In the genomic region with DNA sequence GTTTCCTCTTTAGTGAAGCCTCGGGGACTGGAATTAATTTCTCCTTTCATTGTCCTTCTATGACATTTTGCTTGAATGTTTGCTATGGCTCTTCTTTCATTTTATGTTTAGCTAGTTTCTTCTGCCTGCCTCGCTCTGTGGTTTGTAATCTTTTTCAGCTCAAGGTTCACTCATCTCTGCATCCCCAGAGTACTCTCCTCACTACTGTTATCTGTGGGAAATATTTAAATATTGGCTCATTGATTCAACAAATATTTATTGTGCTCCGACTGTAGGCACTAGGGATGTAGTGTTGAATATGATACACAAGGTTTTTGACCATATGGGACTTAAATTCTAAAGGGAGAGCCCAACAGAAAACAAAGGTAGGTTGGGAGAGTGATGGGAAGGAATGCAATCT, we compare ENCODE assay signal across 1 cellular context.
A peak's percentile ranks its signal among the peaks of the same experiment; 100 is the strongest.
TF ChIP-seq lines count a peak whose summit lies in the region.

No MANE protein-coding gene starts in this region.

TF ChIP-seq in HepG2, 621 proteins besides CTCF, POLR2A, EP300 and RAD21 (continued from another document and continues in another):
- TF ChIP-seq, protein P1, sequence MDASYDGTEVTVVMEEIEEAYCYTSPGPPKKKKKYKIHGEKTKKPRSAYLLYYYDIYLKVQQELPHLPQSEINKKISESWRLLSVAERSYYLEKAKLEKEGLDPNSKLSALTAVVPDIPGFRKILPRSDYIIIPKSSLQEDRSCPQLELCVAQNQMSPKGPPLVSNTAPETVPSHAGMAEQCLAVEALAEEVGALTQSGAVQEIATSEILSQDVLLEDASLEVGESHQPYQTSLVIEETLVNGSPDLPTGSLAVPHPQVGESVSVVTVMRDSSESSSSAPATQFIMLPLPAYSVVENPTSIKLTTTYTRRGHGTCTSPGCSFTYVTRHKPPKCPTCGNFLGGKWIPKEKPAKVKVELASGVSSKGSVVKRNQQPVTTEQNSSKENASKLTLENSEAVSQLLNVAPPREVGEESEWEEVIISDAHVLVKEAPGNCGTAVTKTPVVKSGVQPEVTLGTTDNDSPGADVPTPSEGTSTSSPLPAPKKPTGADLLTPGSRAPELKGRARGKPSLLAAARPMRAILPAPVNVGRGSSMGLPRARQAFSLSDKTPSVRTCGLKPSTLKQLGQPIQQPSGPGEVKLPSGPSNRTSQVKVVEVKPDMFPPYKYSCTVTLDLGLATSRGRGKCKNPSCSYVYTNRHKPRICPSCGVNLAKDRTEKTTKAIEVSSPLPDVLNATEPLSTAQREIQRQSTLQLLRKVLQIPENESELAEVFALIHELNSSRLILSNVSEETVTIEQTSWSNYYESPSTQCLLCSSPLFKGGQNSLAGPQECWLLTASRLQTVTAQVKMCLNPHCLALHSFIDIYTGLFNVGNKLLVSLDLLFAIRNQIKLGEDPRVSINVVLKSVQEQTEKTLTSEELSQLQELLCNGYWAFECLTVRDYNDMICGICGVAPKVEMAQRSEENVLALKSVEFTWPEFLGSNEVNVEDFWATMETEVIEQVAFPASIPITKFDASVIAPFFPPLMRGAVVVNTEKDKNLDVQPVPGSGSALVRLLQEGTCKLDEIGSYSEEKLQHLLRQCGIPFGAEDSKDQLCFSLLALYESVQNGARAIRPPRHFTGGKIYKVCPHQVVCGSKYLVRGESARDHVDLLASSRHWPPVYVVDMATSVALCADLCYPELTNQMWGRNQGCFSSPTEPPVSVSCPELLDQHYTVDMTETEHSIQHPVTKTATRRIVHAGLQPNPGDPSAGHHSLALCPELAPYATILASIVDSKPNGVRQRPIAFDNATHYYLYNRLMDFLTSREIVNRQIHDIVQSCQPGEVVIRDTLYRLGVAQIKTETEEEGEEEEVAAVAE (CRISPR knock-in tag; IDR thresholded peaks at IDR 0.05; ENCODE audit: borderline replicate concordance), result no peak
- no peak for TF ChIP-seq HIVEP1 (CRISPR knock-in tag; IDR thresholded peaks at IDR 0.05)
- peak; percentile 47; the same call in 1 of the 2 replicates for TF ChIP-seq FOXO1 (CRISPR knock-in tag; IDR thresholded peaks at IDR 0.05)
- TF ChIP-seq ZNF792 (CRISPR knock-in tag; IDR thresholded peaks at IDR 0.05), result 0 out of 2 replicates have a peak, but pooled peaks have one; percentile 39
- TF ChIP-seq, protein P2, sequence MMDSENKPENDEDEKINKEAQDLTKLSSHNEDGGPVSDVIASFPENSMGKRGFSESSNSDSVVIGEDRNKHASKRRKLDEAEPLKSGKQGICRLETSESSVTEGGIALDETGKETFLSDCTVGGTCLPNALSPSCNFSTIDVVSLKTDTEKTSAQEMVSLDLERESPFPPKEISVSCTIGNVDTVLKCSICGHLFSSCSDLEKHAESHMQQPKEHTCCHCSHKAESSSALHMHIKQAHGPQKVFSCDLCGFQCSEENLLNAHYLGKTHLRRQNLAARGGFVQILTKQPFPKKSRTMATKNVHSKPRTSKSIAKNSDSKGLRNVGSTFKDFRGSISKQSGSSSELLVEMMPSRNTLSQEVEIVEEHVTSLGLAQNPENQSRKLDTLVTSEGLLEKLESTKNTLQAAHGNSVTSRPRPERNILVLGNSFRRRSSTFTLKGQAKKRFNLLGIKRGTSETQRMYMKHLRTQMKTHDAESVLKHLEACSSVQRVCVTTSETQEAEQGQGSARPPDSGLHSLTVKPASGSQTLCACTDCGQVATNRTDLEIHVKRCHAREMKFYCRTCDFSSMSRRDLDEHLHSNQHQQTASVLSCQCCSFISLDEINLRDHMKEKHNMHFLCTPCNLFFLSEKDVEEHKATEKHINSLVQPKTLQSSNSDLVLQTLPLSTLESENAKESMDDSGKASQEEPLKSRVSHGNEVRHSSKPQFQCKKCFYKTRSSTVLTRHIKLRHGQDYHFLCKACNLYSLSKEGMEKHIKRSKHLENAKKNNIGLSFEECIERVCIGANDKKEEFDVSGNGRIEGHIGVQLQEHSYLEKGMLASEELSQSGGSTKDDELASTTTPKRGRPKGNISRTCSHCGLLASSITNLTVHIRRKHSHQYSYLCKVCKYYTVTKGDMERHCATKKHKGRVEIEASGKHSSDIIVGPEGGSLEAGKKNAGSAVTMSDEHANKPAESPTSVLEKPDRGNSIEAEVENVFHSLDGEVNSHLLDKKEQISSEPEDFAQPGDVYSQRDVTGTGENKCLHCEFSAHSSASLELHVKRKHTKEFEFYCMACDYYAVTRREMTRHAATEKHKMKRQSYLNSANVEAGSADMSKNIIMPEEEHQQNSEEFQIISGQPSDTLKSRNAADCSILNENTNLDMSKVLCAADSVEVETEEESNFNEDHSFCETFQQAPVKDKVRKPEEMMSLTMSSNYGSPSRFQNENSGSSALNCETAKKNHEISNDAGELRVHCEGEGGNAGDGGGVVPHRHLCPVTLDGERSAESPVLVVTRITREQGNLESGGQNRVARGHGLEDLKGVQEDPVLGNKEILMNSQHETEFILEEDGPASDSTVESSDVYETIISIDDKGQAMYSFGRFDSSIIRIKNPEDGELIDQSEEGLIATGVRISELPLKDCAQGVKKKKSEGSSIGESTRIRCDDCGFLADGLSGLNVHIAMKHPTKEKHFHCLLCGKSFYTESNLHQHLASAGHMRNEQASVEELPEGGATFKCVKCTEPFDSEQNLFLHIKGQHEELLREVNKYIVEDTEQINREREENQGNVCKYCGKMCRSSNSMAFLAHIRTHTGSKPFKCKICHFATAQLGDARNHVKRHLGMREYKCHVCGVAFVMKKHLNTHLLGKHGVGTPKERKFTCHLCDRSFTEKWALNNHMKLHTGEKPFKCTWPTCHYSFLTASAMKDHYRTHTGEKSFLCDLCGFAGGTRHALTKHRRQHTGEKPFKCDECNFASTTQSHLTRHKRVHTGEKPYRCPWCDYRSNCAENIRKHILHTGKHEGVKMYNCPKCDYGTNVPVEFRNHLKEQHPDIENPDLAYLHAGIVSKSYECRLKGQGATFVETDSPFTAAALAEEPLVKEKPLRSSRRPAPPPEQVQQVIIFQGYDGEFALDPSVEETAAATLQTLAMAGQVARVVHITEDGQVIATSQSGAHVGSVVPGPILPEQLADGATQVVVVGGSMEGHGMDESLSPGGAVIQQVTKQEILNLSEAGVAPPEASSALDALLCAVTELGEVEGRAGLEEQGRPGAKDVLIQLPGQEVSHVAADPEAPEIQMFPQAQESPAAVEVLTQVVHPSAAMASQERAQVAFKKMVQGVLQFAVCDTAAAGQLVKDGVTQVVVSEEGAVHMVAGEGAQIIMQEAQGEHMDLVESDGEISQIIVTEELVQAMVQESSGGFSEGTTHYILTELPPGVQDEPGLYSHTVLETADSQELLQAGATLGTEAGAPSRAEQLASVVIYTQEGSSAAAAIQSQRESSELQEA (CRISPR knock-in tag; IDR thresholded peaks at IDR 0.05; ENCODE audit: not compliant biosample characterization), result no peak
- TF ChIP-seq BCL6 (CRISPR knock-in tag; IDR thresholded peaks at IDR 0.05), result peak; percentile 90
- TF ChIP-seq, protein P3, sequence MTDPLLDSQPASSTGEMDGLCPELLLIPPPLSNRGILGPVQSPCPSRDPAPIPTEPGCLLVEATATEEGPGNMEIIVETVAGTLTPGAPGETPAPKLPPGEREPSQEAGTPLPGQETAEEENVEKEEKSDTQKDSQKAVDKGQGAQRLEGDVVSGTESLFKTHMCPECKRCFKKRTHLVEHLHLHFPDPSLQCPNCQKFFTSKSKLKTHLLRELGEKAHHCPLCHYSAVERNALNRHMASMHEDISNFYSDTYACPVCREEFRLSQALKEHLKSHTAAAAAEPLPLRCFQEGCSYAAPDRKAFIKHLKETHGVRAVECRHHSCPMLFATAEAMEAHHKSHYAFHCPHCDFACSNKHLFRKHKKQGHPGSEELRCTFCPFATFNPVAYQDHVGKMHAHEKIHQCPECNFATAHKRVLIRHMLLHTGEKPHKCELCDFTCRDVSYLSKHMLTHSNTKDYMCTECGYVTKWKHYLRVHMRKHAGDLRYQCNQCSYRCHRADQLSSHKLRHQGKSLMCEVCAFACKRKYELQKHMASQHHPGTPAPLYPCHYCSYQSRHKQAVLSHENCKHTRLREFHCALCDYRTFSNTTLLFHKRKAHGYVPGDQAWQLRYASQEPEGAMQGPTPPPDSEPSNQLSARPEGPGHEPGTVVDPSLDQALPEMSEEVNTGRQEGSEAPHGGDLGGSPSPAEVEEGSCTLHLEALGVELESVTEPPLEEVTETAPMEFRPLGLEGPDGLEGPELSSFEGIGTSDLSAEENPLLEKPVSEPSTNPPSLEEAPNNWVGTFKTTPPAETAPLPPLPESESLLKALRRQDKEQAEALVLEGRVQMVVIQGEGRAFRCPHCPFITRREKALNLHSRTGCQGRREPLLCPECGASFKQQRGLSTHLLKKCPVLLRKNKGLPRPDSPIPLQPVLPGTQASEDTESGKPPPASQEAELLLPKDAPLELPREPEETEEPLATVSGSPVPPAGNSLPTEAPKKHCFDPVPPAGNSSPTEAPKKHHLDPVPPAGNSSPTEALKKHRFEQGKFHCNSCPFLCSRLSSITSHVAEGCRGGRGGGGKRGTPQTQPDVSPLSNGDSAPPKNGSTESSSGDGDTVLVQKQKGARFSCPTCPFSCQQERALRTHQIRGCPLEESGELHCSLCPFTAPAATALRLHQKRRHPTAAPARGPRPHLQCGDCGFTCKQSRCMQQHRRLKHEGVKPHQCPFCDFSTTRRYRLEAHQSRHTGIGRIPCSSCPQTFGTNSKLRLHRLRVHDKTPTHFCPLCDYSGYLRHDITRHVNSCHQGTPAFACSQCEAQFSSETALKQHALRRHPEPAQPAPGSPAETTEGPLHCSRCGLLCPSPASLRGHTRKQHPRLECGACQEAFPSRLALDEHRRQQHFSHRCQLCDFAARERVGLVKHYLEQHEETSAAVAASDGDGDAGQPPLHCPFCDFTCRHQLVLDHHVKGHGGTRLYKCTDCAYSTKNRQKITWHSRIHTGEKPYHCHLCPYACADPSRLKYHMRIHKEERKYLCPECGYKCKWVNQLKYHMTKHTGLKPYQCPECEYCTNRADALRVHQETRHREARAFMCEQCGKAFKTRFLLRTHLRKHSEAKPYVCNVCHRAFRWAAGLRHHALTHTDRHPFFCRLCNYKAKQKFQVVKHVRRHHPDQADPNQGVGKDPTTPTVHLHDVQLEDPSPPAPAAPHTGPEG (CRISPR knock-in tag; IDR thresholded peaks at IDR 0.05), result no peak
- 0 out of 2 replicates have a peak, but pooled peaks have one; percentile 24 for TF ChIP-seq ELF3 (CRISPR knock-in tag; IDR thresholded peaks at IDR 0.05)
- no peak for TF ChIP-seq ZNF616 (CRISPR knock-in tag; IDR thresholded peaks at IDR 0.05; ENCODE audit: low read depth)
- 0 out of 2 replicates have a peak, but pooled peaks have one; percentile 39 for TF ChIP-seq KAT8 (CRISPR knock-in tag; IDR thresholded peaks at IDR 0.05)
- TF ChIP-seq ZNF775 (CRISPR knock-in tag; IDR thresholded peaks at IDR 0.05; ENCODE audit: borderline replicate concordance), result no peak
- TF ChIP-seq GATAD2A (CRISPR knock-in tag; IDR thresholded peaks at IDR 0.05), result peak; percentile 90
- TF ChIP-seq, protein P4, sequence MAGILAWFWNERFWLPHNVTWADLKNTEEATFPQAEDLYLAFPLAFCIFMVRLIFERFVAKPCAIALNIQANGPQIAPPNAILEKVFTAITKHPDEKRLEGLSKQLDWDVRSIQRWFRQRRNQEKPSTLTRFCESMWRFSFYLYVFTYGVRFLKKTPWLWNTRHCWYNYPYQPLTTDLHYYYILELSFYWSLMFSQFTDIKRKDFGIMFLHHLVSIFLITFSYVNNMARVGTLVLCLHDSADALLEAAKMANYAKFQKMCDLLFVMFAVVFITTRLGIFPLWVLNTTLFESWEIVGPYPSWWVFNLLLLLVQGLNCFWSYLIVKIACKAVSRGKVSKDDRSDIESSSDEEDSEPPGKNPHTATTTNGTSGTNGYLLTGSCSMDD (CRISPR knock-in tag; IDR thresholded peaks at IDR 0.05), result no peak
- TF ChIP-seq MYNN (CRISPR knock-in tag; IDR thresholded peaks at IDR 0.05; ENCODE audit: low read depth), result no peak
- TF ChIP-seq PHF5A (CRISPR knock-in tag; IDR thresholded peaks at IDR 0.05; ENCODE audit: low read depth, unreplicated experiment), result peak; percentile 27
- no peak for TF ChIP-seq NFYC (CRISPR knock-in tag; IDR thresholded peaks at IDR 0.05)
- no peak for TF ChIP-seq YEATS2 (CRISPR knock-in tag; IDR thresholded peaks at IDR 0.05; ENCODE audit: borderline replicate concordance)
- TF ChIP-seq SP140L (CRISPR knock-in tag; IDR thresholded peaks at IDR 0.05; ENCODE audit: borderline replicate concordance), result no peak
- TF ChIP-seq, protein P5, sequence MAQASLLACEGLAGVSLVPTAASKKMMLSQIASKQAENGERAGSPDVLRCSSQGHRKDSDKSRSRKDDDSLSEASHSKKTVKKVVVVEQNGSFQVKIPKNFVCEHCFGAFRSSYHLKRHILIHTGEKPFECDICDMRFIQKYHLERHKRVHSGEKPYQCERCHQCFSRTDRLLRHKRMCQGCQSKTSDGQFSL (CRISPR knock-in tag; IDR thresholded peaks at IDR 0.05), result no peak
- peak; percentile 52 for TF ChIP-seq FOXA1 (IDR thresholded peaks at IDR 0.05)
- TF ChIP-seq FOXA1 (CRISPR knock-in tag; IDR thresholded peaks at IDR 0.05), result peak; percentile 57; the same call in 1 of the 2 replicates
- peak; percentile 65; the same call in 1 of the 2 replicates for TF ChIP-seq MED1 (CRISPR knock-in tag; IDR thresholded peaks at IDR 0.05)
- TF ChIP-seq, protein P6, sequence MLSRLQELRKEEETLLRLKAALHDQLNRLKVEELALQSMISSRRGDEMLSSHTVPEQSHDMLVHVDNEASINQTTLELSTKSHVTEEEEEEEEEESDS (CRISPR knock-in tag; IDR thresholded peaks at IDR 0.05; ENCODE audit: borderline replicate concordance), result no peak
- TF ChIP-seq EHMT2 (IDR thresholded peaks at IDR 0.05; ENCODE audit: borderline replicate concordance, low read depth, low read length), result peak; percentile 50; the same call in 1 of the 2 replicates
- TF ChIP-seq, protein P7, sequence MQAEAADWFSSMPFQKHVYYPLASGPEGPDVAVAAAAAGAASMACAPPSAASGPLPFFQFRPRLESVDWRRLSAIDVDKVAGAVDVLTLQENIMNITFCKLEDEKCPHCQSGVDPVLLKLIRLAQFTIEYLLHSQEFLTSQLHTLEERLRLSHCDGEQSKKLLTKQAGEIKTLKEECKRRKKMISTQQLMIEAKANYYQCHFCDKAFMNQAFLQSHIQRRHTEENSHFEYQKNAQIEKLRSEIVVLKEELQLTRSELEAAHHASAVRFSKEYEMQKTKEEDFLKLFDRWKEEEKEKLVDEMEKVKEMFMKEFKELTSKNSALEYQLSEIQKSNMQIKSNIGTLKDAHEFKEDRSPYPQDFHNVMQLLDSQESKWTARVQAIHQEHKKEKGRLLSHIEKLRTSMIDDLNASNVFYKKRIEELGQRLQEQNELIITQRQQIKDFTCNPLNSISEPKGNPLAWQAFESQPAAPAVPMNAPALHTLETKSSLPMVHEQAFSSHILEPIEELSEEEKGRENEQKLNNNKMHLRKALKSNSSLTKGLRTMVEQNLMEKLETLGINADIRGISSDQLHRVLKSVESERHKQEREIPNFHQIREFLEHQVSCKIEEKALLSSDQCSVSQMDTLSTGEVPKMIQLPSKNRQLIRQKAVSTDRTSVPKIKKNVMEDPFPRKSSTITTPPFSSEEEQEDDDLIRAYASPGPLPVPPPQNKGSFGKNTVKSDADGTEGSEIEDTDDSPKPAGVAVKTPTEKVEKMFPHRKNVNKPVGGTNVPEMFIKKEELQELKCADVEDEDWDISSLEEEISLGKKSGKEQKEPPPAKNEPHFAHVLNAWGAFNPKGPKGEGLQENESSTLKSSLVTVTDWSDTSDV (CRISPR knock-in tag; IDR thresholded peaks at IDR 0.05), result no peak
- peak; percentile 56; the same call in 1 of the 2 replicates for TF ChIP-seq NFKBIZ (CRISPR knock-in tag; IDR thresholded peaks at IDR 0.05)
- TF ChIP-seq ZNF564 (CRISPR knock-in tag; IDR thresholded peaks at IDR 0.05), result no peak
- TF ChIP-seq KDM3A (CRISPR knock-in tag; IDR thresholded peaks at IDR 0.05; ENCODE audit: low read depth), result no peak; the same call in 1 of the 2 replicates
- TF ChIP-seq ISL2 (CRISPR knock-in tag; IDR thresholded peaks at IDR 0.05), result peak; percentile 92
